In genomic region chr18:21004721-21005120, GRCh38 we compare ENCODE assay signal across 9 cellular contexts.
DNase-seq lines count a peak whose midpoint lies in the region; ATAC-seq and TF ChIP-seq lines count a peak whose summit lies in the region.
"Had no signal": no experiment of that assay in that cellular context is flagged by ENCODE, and none has a peak within 500 bp of the region (broad histone marks: within the 10 kb centered on the region; RNA-seq: fewer than 3 reads in every experiment).

No MANE protein-coding gene starts in this region.

- H3K9me3 ChIP-seq in CD8-positive, alpha-beta T cell (ENCODE audit: low read length), result no peaks in the 10 kb centered on the region
- no peaks in the 10 kb centered on the region for H3K9me3 ChIP-seq in prostate gland

- CTCF ChIA-PET in CD8-positive, alpha-beta T cell (lab: Charles Lee), result interaction anchor here (0.6 kb wide), 1 partner anchor 175 kb away, joined by 3 read pairs; no protein-coding TSS in a partner anchor

- intact Hi-C loops in CD8-positive, alpha-beta T cell (cut with DNase I, micrococcal nuclease), result loop anchor here (5.0 kb wide), 2 partner anchors 128 to 133 kb away; no protein-coding TSS in a partner anchor
- intact Hi-C loops in prostate gland (cut with DNase I), result no loop called here

- no peak overlapping the region for H3K27ac ChIP-seq in CD8-positive, alpha-beta T cell (ENCODE audit: low read depth, low read length)
- peak overlapping the region; percentile 25 to 26 for H3K27ac ChIP-seq in prostate gland

- H3K4me3 Mint-ChIP-seq in CD8-positive, alpha-beta T cell, result no peak overlapping the region

- in situ Hi-C loops in G401 (cut with HindIII; ENCODE audit: low sequenced_read_pairs), result no loop called here

- H3K27me3 Mint-ChIP-seq in CD8-positive, alpha-beta T cell (ENCODE audit: low read depth), result no peaks in the 10 kb centered on the region

- no peak for TF ChIP-seq CTCF in CD8-positive, alpha-beta T cell (IDR thresholded peaks at IDR 0.05)
- TF ChIP-seq CTCF in fibroblast of mammary gland (conservative IDR thresholded peaks at IDR 0.05; ENCODE audit: control insufficient read depth, insufficient read depth, low read depth, low read length) (no peak), prostate gland (IDR thresholded peaks at IDR 0.05) (no peak)

- H3K27ac Mint-ChIP-seq in CD8-positive, alpha-beta T cell, result peak overlapping the region; percentile 37

- H3K4me3 ChIP-seq in CD8-positive, alpha-beta T cell (ENCODE audit: low read depth, low read length), result no peak overlapping the region
- no peak overlapping the region for H3K4me3 ChIP-seq in fibroblast of mammary gland (ENCODE audit: control insufficient read depth, low read depth, low read length)
- no peak overlapping the region for H3K4me3 ChIP-seq in prostate gland

- no peaks in the 10 kb centered on the region for H3K9me3 Mint-ChIP-seq in CD8-positive, alpha-beta T cell

- no peaks in the 10 kb centered on the region for H3K27me3 ChIP-seq in CD8-positive, alpha-beta T cell (ENCODE audit: insufficient read depth, low read length)
- no peaks in the 10 kb centered on the region for H3K27me3 ChIP-seq in prostate gland (replicated peaks; ENCODE audit: insufficient read depth)

- no peak for TF ChIP-seq POLR2A in prostate gland (IDR thresholded peaks at IDR 0.05)

- H3K4me1 Mint-ChIP-seq in CD8-positive, alpha-beta T cell (ENCODE audit: low read depth), result peaks cover 13% of the 10 kb centered on the region

- POLR2A ChIA-PET in CD8-positive, alpha-beta T cell (lab: Charles Lee), result no interaction called here

- peaks cover 5% of the 10 kb centered on the region for H3K36me3 ChIP-seq in CD8-positive, alpha-beta T cell (ENCODE audit: insufficient read depth, low read length)
- no peaks in the 10 kb centered on the region for H3K36me3 ChIP-seq in prostate gland

- no peak for DNase-seq in CD8-positive, alpha-beta T cell
- DNase-seq in OCI-M1 (lab: John Stamatoyannopoulos, UW) (peak; percentile 75), fibroblast of mammary gland (ENCODE audit: low read depth) (peak; percentile 97), prostate gland (ENCODE audit: low spot score) (no peak), Ammon's horn (ENCODE audit: low spot score) (no peak), G401 (ENCODE audit: low spot score) (no peak), foreskin melanocyte (no peak)
- DNase-seq: hypothalamus had no signal

- no peak for ATAC-seq in CD8-positive, alpha-beta T cell
- no peak for ATAC-seq in HG02840 (IDR thresholded peaks at IDR 0.05; ENCODE audit: low FRiP score, unreplicated experiment)

- H3K36me3 Mint-ChIP-seq in CD8-positive, alpha-beta T cell, result peaks cover 79% of the 10 kb centered on the region

- no peaks in the 10 kb centered on the region for H3K4me1 ChIP-seq in CD8-positive, alpha-beta T cell (ENCODE audit: insufficient read depth, low read length)
- H3K4me1 ChIP-seq in prostate gland (replicated peaks), result no peaks in the 10 kb centered on the region

Comparison
In these comparisons a context has a peak if more than half of its experiments do, and no peak if none do; other contexts are left out.
1. DNase-seq: peak in OCI-M1 (single experiment) and fibroblast of mammary gland (single experiment); none in CD8-positive, alpha-beta T cell (0 of 7), prostate gland (single experiment), Ammon's horn (single experiment), G401 (single experiment) and foreskin melanocyte (single experiment).